22 cellular contexts compared by ENCODE assay signal in genomic region chr10:131912620-131913019, GRCh38.
"Had no signal": no experiment of that assay in that cellular context is flagged by ENCODE, and none has a peak within 500 bp of the region (broad histone marks: within the 10 kb centered on the region; RNA-seq: fewer than 3 reads in every experiment).

No MANE protein-coding gene starts in this region.

- H3K27me3 ChIP-seq: colonic mucosa, gastrocnemius medialis, neutrophil, testis, transverse colon had no signal

- H3K27me3 Mint-ChIP-seq: activated CD8-positive, alpha-beta T cell treated with anti-CD3 and anti-CD28 coated beads for 36 hours; central memory CD8-positive, alpha-beta T cell had no signal

- H3K9me3 ChIP-seq: colonic mucosa, gastrocnemius medialis, neutrophil, testis, transverse colon had no signal

- H3K4me3 Mint-ChIP-seq: activated CD8-positive, alpha-beta T cell treated with anti-CD3 and anti-CD28 coated beads for 36 hours; nephron progenitor cell had no signal

- H3K9me3 Mint-ChIP-seq: central memory CD8-positive, alpha-beta T cell; nephron progenitor cell had no signal

- ATAC-seq: activated CD8-positive, alpha-beta T cell treated with anti-CD3 and anti-CD28 coated beads for 36 hours; gastrocnemius medialis; left ventricle myocardium superior; psoas muscle had no signal

- H3K36me3 ChIP-seq: colonic mucosa, gastrocnemius medialis, transverse colon had no signal

- H3K27ac Mint-ChIP-seq: activated CD8-positive, alpha-beta T cell treated with anti-CD3 and anti-CD28 coated beads for 36 hours had no signal

- H3K4me3 ChIP-seq: colonic mucosa, gastrocnemius medialis, psoas muscle, testis, transverse colon had no signal

- DNase-seq: activated CD4-positive, alpha-beta T cell treated with anti-CD3 and anti-CD28 coated beads, Interleukin-2, amount 50 U/mL, for 1 hour; activated CD8-positive, alpha-beta T cell treated with anti-CD3 and anti-CD28 coated beads for 36 hours; activated naive CD4-positive, alpha-beta T cell treated with Interleukin-2 at 50 U/mL for 16 hours; activated T-cell treated with anti-CD3 and anti-CD28 coated beads, Interleukin-2, amount 50 U/mL, for 48 hours; anterior cingulate cortex; colonic mucosa; effector CD8-positive, alpha-beta T cell; gastrocnemius medialis; glutamatergic neuron; left ventricle myocardium superior; mammary epithelial cell; nephron progenitor cell; psoas muscle; stimulated activated CD4-positive, alpha-beta T cell treated with anti-CD3 and anti-CD28 coated beads, Interleukin-15, amount 100 ng/mL, for 24 hours; stimulated activated CD4-positive, alpha-beta T cell treated with anti-CD3 and anti-CD28 coated beads, Interleukin-2, amount 100 ng/mL, for 24 hours; stimulated activated naive CD4-positive, alpha-beta T cell treated with Interleukin-2 at 50 U/mL for 16 hours; T-helper 9 cell; testis; transverse colon had no signal

- H3K27ac ChIP-seq: colonic mucosa, gastrocnemius medialis, neutrophil, psoas muscle, transverse colon, VCaP had no signal

- H3K4me1 ChIP-seq: colonic mucosa had no signal
